In the genomic region with DNA sequence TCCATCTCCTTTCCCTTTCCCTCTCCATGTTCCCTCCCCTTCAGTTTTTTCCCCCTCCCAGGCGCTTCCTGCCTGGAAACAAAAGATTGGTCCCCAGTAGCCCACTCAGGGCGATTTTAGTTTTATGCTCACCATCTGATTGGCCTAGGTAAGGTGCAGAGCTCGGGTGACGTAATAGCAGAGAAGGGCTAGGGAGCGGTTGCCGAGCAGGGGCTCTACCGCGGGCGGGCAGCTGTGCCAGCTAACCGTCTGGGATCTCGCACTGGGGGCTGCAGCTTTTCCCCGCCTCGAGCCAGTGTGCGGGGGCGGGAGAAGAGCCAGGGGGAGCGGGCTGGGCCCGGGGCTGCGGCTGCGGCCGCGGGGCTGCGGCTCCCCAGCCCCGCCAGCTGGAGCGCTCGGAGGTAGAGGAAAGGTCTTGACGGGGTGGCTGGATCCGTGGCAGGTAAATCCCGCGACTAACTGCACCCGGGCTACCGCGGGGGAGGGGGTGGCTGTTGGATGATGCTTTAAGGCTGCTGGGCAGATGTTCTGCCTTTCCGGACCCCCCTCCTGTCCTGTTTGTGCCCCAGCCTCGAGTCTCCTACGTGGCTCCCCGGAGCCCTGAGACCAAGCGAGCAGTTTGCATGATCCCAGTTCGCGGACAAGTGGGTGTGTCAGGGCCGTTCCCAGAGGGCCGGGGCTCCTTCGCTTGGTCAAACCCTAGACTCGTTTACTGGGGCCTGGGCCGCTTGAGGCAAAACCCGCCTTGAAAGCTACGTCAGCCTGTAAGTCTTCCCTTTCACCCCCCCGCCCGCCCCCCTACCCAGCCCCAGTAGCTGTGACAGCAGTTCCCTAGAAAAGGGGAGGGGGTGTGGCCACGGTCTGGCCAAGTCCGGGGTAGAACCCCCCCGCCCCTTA, we compare ENCODE assay signal across 8 cellular contexts. TPM values are rescaled to one million over a fixed set of nuclear protein-coding genes. Genes with fewer than 3 reads are reported as not detected.
DNase-seq lines count a peak whose midpoint lies in the region; ATAC-seq, FAIRE-seq and TF ChIP-seq lines count a peak whose summit lies in the region.

A gene (plus strand): TSS at position 218 of the 897 bp plus-strand sequence. CDS start 26,913 bp downstream, outside the sequence.

- DNase-seq in DMS79 (lab: John Stamatoyannopoulos, UW), result peak; percentile 75
- DNase-seq in NCI-H82 treated with DMSO at 0.1 percent for 48 hours (lab: John Stamatoyannopoulos, UW; ENCODE audit: unreplicated experiment), result peak; percentile 38
- peak; percentile 23 to 83 for DNase-seq in ascending aorta (ENCODE audit: low spot score in 2 of 2)
- DNase-seq in hippocampal formation (lab: John Stamatoyannopoulos, UW), result peak; percentile 4 to 10
- DNase-seq in psoas muscle, result peak in 1 of 2 donors; percentile 25
- no peak for DNase-seq in DMS153 (lab: John Stamatoyannopoulos, UW)
- no peak for DNase-seq in D721Med (ENCODE audit: insufficient read length, low spot score)

- no peaks in the 10 kb centered on the region for H3K27me3 ChIP-seq in ascending aorta
- H3K27me3 ChIP-seq in psoas muscle (ENCODE audit: insufficient read depth in 3 of 3, low read length in 2 of 3), result peaks cover 0 to 46% (median 3%) of the 10 kb centered on the region in 3 donors

- H3K4me1 ChIP-seq in ascending aorta, result no peaks in the 10 kb centered on the region
- H3K4me1 ChIP-seq in psoas muscle, result no peaks in the 10 kb centered on the region

- 3 to 16% (median 3%) methylated on average over 21 to 43 of the region's 51 CpGs for WGBS in psoas muscle, 3 donors

- H3K9me3 ChIP-seq in ascending aorta (no peaks in the 10 kb centered on the region), psoas muscle (no peaks in the 10 kb centered on the region)

- TF ChIP-seq CTCF in ascending aorta (IDR thresholded peaks at IDR 0.05) (no peak), psoas muscle (IDR thresholded peaks at IDR 0.05) (no peak), D721Med (IDR thresholded peaks at IDR 0.05; ENCODE audit: insufficient read depth, missing control alignments) (no peak)

- FAIRE-seq in D721Med (lab: Jason Lieb, UNC), result no peak

- peak within 1 kb of the TSS; percentile 51 to 76 for H3K4me3 ChIP-seq in ascending aorta
- H3K4me3 ChIP-seq in psoas muscle, result peak within 1 kb of the TSS; percentile 64

- intact Hi-C loops in ascending aorta (cut with DNase I) (loop anchor here (5.0 to 10.0 kb wide), 3 partner anchors 586 to 1091 kb away; a partner anchor contains a TSS), psoas muscle (cut with DNase I) (no loop called here)

- peak within 1 kb of the TSS; percentile 84 to 87 for H3K27ac ChIP-seq in ascending aorta
- H3K27ac ChIP-seq in psoas muscle, result no peak within 1 kb of the TSS

- peak; percentile 51 for ATAC-seq in HG02885 (IDR thresholded peaks at IDR 0.05; ENCODE audit: poor library complexity, unreplicated experiment)
- ATAC-seq in psoas muscle, result peak; percentile 36 to 68 (median 59)

- H3K36me3 ChIP-seq in ascending aorta (no peaks in the 10 kb centered on the region), psoas muscle (ENCODE audit: insufficient read depth in 1 of 2, low read depth in 1 of 2) (no peaks in the 10 kb centered on the region)

RNA-seq across cellular contexts. Expression of the gene that starts here (rescaled TPM):
- total RNA-seq in ascending aorta, result 0.64 TPM
- under 1 TPM; 0.15 to 0.71 (median 0.51) TPM for total RNA-seq in psoas muscle
- polyA plus RNA-seq in psoas muscle, result under 1 TPM; 0.04 to 0.06 (median 0.04) TPM

Comparison
In these comparisons a context has a peak if more than half of its experiments do, and no peak if none do; other contexts are left out.
1. Peak in DNase-seq, H3K4me3 ChIP-seq and H3K27ac ChIP-seq in ascending aorta; RNA of the gene not detected or under 1 TPM.
2. Peak in ATAC-seq and H3K4me3 ChIP-seq in psoas muscle; RNA of the gene not detected or under 1 TPM.
3. DNase-seq: peak in DMS79 (single experiment), NCI-H82 treated with DMSO at 0.1 percent for 48 hours (single experiment) and hippocampal formation (2 of 2); none in DMS153 (single experiment) and D721Med (single experiment).